ENCODE assay signal across 8 cellular contexts in the genomic region with DNA sequence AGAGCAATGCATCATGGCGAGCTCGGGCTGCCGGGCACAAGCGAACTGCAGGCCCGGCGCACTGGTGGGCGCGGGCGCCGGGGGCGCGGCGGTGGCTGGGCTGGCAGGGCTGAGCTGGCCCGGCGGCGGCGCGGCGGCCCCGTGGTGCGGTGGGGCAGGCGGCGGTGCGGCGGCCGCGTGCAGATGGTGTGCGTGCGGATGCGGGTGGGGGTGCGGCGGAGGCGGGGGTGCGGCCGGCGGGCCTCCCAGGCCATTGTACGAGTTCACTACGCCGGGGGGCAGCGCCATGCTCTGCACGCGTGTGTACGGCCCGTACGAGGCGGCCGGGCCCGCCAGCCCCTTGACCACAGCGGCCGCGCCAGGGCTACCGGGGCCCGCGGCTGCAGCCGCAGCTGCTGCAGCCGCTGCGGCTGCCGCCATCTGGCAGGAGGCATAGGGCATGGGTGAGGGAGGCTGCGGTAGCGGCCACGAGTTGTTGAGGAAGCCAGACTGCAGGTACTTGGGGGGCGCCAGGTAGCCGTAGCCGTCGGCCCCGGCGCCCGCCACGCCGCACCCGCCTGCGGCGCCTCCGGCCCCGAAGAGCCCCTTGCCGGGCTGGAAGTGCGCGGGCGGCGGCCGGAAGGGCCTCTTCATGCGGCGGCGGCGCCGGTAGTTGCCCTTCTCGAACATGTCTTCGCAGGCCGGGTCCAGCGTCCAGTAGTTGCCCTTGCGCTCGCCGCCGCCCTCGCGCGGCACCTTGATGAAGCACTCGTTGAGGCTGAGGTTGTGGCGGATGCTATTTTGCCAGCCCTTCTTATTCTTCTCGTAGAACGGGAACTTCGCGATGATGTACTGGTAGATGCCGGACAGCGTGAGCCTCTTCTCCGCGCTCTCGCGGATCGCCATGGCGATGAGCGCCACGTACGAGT. TPM values are rescaled to one million over a fixed set of nuclear protein-coding genes. Genes with fewer than 3 reads are reported as not detected.
DNase-seq lines count a peak whose midpoint lies in the region; ATAC-seq and TF ChIP-seq lines count a peak whose summit lies in the region.

No MANE protein-coding gene starts in this region.

- peaks cover 7% of the 10 kb centered on the region for H3K36me3 Mint-ChIP-seq in activated T-helper 17 cell treated with anti-CD3 and anti-CD28 coated beads, Interleukin-2, amount 50 U/mL, for 72 hours (ENCODE audit: low read depth)
- H3K36me3 Mint-ChIP-seq in stimulated activated effector memory CD8-positive, alpha-beta T cell treated with anti-CD3 and anti-CD28 coated beads, Interleukin-12 subunit alpha, Interleukin-12 subunit beta, amount 100 ng/mL, for 72 hours = peaks cover 7% of the 10 kb centered on the region

- no peak overlapping the region for H3K9ac ChIP-seq in iPS-15b (ENCODE audit: low read depth, low read length)

- no peak for TF ChIP-seq RAD21 in Ishikawa (IDR thresholded peaks at IDR 0.05; ENCODE audit: low read depth)

- TF ChIP-seq EP300 in Ishikawa (IDR thresholded peaks at IDR 0.05; ENCODE audit: borderline replicate concordance) = no peak

- peaks cover 69% of the 10 kb centered on the region for H3K27me3 Mint-ChIP-seq in activated T-helper 17 cell treated with anti-CD3 and anti-CD28 coated beads, Interleukin-2, amount 50 U/mL, for 72 hours

- ATAC-seq in activated T-helper 17 cell treated with anti-CD3 and anti-CD28 coated beads, Interleukin-2, amount 50 U/mL, for 72 hours (replicated peaks) = peak; percentile 4
- peak; percentile 4 for ATAC-seq in stimulated activated effector memory CD8-positive, alpha-beta T cell treated with anti-CD3 and anti-CD28 coated beads, Interleukin-12 subunit alpha, Interleukin-12 subunit beta, amount 100 ng/mL, for 72 hours
- ATAC-seq in HG02588 (IDR thresholded peaks at IDR 0.05; ENCODE audit: unreplicated experiment) (no peak), HG02870 (IDR thresholded peaks at IDR 0.05; ENCODE audit: unreplicated experiment) (no peak), GM18868 (IDR thresholded peaks at IDR 0.05; ENCODE audit: unreplicated experiment) (no peak)

- DNase-seq in COR-L47 (lab: John Stamatoyannopoulos, UW) = peak; percentile 72
- no peak for DNase-seq in stimulated activated effector memory CD8-positive, alpha-beta T cell treated with anti-CD3 and anti-CD28 coated beads, Interleukin-12 subunit alpha, Interleukin-12 subunit beta, amount 100 ng/mL, for 72 hours (ENCODE audit: low spot score in 2 of 2)

- no peaks in the 10 kb centered on the region for H3K36me3 ChIP-seq in iPS-15b (ENCODE audit: control insufficient read depth, insufficient read depth, low read length)

- peaks cover 98% of the 10 kb centered on the region for H3K27me3 ChIP-seq in iPS-15b (ENCODE audit: control insufficient read depth, insufficient read depth, low read length)

- H3K4me3 ChIP-seq in iPS-15b (ENCODE audit: low read depth, low read length) = peak overlapping the region; percentile 49

- H3K4me3 Mint-ChIP-seq in activated T-helper 17 cell treated with anti-CD3 and anti-CD28 coated beads, Interleukin-2, amount 50 U/mL, for 72 hours = peak overlapping the region; percentile 83
- H3K4me3 Mint-ChIP-seq in stimulated activated effector memory CD8-positive, alpha-beta T cell treated with anti-CD3 and anti-CD28 coated beads, Interleukin-12 subunit alpha, Interleukin-12 subunit beta, amount 100 ng/mL, for 72 hours = peak overlapping the region; percentile 82

- peaks cover 10% of the 10 kb centered on the region for H3K4me1 Mint-ChIP-seq in activated T-helper 17 cell treated with anti-CD3 and anti-CD28 coated beads, Interleukin-2, amount 50 U/mL, for 72 hours
- peaks cover 50% of the 10 kb centered on the region for H3K4me1 Mint-ChIP-seq in stimulated activated effector memory CD8-positive, alpha-beta T cell treated with anti-CD3 and anti-CD28 coated beads, Interleukin-12 subunit alpha, Interleukin-12 subunit beta, amount 100 ng/mL, for 72 hours

- H3K9me3 Mint-ChIP-seq in activated T-helper 17 cell treated with anti-CD3 and anti-CD28 coated beads, Interleukin-2, amount 50 U/mL, for 72 hours = no peaks in the 10 kb centered on the region
- no peaks in the 10 kb centered on the region for H3K9me3 Mint-ChIP-seq in stimulated activated effector memory CD8-positive, alpha-beta T cell treated with anti-CD3 and anti-CD28 coated beads, Interleukin-12 subunit alpha, Interleukin-12 subunit beta, amount 100 ng/mL, for 72 hours

- H3K9me3 ChIP-seq in iPS-15b (ENCODE audit: control insufficient read depth, insufficient read depth, low read length) = no peaks in the 10 kb centered on the region

- peaks cover 25% of the 10 kb centered on the region for H3K4me1 ChIP-seq in iPS-15b (ENCODE audit: control insufficient read depth, insufficient read depth, low read length)

- no peak overlapping the region for H3K27ac Mint-ChIP-seq in activated T-helper 17 cell treated with anti-CD3 and anti-CD28 coated beads, Interleukin-2, amount 50 U/mL, for 72 hours
- peak overlapping the region; percentile 67 for H3K27ac Mint-ChIP-seq in stimulated activated effector memory CD8-positive, alpha-beta T cell treated with anti-CD3 and anti-CD28 coated beads, Interleukin-12 subunit alpha, Interleukin-12 subunit beta, amount 100 ng/mL, for 72 hours

TF ChIP-seq in Ishikawa, 13 proteins besides CTCF, POLR2A, EP300 and RAD21:
- TF ChIP-seq, protein P1, sequence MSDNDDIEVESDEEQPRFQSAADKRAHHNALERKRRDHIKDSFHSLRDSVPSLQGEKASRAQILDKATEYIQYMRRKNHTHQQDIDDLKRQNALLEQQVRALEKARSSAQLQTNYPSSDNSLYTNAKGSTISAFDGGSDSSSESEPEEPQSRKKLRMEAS (IDR thresholded peaks at IDR 0.05) = peak; percentile 70
- TF ChIP-seq, protein P2, sequence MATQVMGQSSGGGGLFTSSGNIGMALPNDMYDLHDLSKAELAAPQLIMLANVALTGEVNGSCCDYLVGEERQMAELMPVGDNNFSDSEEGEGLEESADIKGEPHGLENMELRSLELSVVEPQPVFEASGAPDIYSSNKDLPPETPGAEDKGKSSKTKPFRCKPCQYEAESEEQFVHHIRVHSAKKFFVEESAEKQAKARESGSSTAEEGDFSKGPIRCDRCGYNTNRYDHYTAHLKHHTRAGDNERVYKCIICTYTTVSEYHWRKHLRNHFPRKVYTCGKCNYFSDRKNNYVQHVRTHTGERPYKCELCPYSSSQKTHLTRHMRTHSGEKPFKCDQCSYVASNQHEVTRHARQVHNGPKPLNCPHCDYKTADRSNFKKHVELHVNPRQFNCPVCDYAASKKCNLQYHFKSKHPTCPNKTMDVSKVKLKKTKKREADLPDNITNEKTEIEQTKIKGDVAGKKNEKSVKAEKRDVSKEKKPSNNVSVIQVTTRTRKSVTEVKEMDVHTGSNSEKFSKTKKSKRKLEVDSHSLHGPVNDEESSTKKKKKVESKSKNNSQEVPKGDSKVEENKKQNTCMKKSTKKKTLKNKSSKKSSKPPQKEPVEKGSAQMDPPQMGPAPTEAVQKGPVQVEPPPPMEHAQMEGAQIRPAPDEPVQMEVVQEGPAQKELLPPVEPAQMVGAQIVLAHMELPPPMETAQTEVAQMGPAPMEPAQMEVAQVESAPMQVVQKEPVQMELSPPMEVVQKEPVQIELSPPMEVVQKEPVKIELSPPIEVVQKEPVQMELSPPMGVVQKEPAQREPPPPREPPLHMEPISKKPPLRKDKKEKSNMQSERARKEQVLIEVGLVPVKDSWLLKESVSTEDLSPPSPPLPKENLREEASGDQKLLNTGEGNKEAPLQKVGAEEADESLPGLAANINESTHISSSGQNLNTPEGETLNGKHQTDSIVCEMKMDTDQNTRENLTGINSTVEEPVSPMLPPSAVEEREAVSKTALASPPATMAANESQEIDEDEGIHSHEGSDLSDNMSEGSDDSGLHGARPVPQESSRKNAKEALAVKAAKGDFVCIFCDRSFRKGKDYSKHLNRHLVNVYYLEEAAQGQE (IDR thresholded peaks at IDR 0.05; ENCODE audit: low read depth) = no peak
- TF ChIP-seq YY1 (IDR thresholded peaks at IDR 0.05; ENCODE audit: low read depth) = 0 out of 2 replicates have a peak, but pooled peaks have one; percentile 9

RNA-seq across cellular contexts. Expression of a gene that starts 1.0 kb away (rescaled TPM):
- not detected for total RNA-seq in activated T-helper 17 cell treated with anti-CD3 and anti-CD28 coated beads, Interleukin-2, amount 50 U/mL, for 72 hours

RNA-seq across cellular contexts. Expression of a gene that starts 1.1 kb away (rescaled TPM):
- total RNA-seq in activated T-helper 17 cell treated with anti-CD3 and anti-CD28 coated beads, Interleukin-2, amount 50 U/mL, for 72 hours = not detected

Comparison
In these comparisons a context has a peak if more than half of its experiments do, and no peak if none do; other contexts are left out.
1. ATAC-seq: peak in activated T-helper 17 cell treated with anti-CD3 and anti-CD28 coated beads, Interleukin-2, amount 50 U/mL, for 72 hours (single experiment) and stimulated activated effector memory CD8-positive, alpha-beta T cell treated with anti-CD3 and anti-CD28 coated beads, Interleukin-12 subunit alpha, Interleukin-12 subunit beta, amount 100 ng/mL, for 72 hours (single experiment); none in HG02588 (single experiment), HG02870 (single experiment) and GM18868 (single experiment).